Comparison of ENCODE assay signal across 27 cellular contexts in the genomic region with DNA sequence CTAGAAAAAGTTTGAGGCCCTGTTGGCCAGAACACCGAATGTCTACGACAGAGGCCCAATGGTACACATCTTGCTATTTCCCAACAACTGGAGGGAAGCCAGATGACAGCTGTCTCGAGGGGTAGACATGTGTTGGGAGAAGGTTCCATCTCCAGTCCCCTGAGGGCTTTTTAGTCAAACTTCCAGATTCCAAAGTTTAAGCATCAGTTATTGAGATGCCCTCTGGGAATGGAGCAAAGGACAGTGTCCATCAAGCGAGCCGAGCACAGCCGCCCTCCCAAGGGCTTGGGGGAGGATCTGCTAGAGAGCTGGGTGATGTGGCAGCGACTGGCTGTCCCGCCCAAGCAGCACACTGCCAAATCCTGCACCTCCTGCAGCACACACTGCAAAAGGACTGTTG.
DNase-seq lines count a peak whose midpoint lies in the region; ATAC-seq and TF ChIP-seq lines count a peak whose summit lies in the region.
"Had no signal": no experiment of that assay in that cellular context is flagged by ENCODE, and none has a peak within 500 bp of the region (broad histone marks: within the 10 kb centered on the region; RNA-seq: fewer than 3 reads in every experiment).

No MANE protein-coding gene starts in this region.

- H3F3A ChIP-seq in PC-3 (ENCODE audit: low read length, unreplicated experiment), result no peaks in the 10 kb centered on the region

- H3K36me3 ChIP-seq in PC-3 (ENCODE audit: low read depth, low read length), result no peaks in the 10 kb centered on the region
- H3K36me3 ChIP-seq in Caco-2 (ENCODE audit: control insufficient read depth, insufficient read depth, low read length), result no peaks in the 10 kb centered on the region
- H3K36me3 ChIP-seq: Peyer's patch, sigmoid colon, transverse colon had no signal

- H4K20me1 ChIP-seq in PC-3 (ENCODE audit: low read length), result no peaks in the 10 kb centered on the region

- H3K36me3 Mint-ChIP-seq in Caco-2 (ENCODE audit: insufficient read depth, unreplicated experiment), result no peaks in the 10 kb centered on the region

- no peak overlapping the region for H3K9ac ChIP-seq in PC-3 (ENCODE audit: low read length)

- H2AFZ ChIP-seq in PC-3 (ENCODE audit: low read length), result no peak overlapping the region

- no peaks in the 10 kb centered on the region for H3K4me1 Mint-ChIP-seq in Caco-2 (ENCODE audit: low read depth, unreplicated experiment)
- H3K4me1 Mint-ChIP-seq: activated CD4-positive, alpha-beta memory T cell treated with anti-CD3 and anti-CD28 coated beads, Interleukin-2, amount 10 ng/mL, durations not matched to agents 7 days and 5 days had no signal

- H3K4me1 ChIP-seq in PC-3 (ENCODE audit: insufficient read depth, low read length) (no peaks in the 10 kb centered on the region), Caco-2 (no peaks in the 10 kb centered on the region)
- H3K4me1 ChIP-seq: Peyer's patch, sigmoid colon, transverse colon had no signal

- H3K27me3 Mint-ChIP-seq in Caco-2 (ENCODE audit: insufficient read depth, unreplicated experiment), result peaks cover 7% of the 10 kb centered on the region
- H3K27me3 Mint-ChIP-seq: activated CD4-positive, alpha-beta memory T cell treated with anti-CD3 and anti-CD28 coated beads, Interleukin-2, amount 10 ng/mL, durations not matched to agents 7 days and 5 days had no signal

- no peak overlapping the region for H3K27ac Mint-ChIP-seq in Caco-2 (ENCODE audit: unreplicated experiment)
- H3K27ac Mint-ChIP-seq: activated CD4-positive, alpha-beta memory T cell treated with anti-CD3 and anti-CD28 coated beads, Interleukin-2, amount 10 ng/mL, durations not matched to agents 7 days and 5 days; activated T-helper 1 cell treated with anti-CD3 and anti-CD28 coated beads, Interleukin-12 subunit alpha, Interleukin-12 subunit beta, Interleukin-2, Interleukin-4 antibody, amounts not matched to agents 30 ng/mL and 10 ng/mL and 1 ng/mL, durations not matched to agents 14 hours and 24 hours and 36 hours; effector memory CD8-positive, alpha-beta T cell had no signal

- POLR2A ChIA-PET in PC-3 (lab: Charles Lee; ENCODE audit: unreplicated experiment), result no interaction called here
- POLR2A ChIA-PET in Caco-2 (lab: Charles Lee), result no interaction called here

- no peak overlapping the region for H3K4me3 Mint-ChIP-seq in Caco-2 (ENCODE audit: unreplicated experiment)
- H3K4me3 Mint-ChIP-seq: activated CD4-positive, alpha-beta memory T cell treated with anti-CD3 and anti-CD28 coated beads, Interleukin-2, amount 10 ng/mL, durations not matched to agents 7 days and 5 days; activated T-helper 1 cell treated with anti-CD3 and anti-CD28 coated beads, Interleukin-12 subunit alpha, Interleukin-12 subunit beta, Interleukin-2, Interleukin-4 antibody, amounts not matched to agents 30 ng/mL and 10 ng/mL and 1 ng/mL, durations not matched to agents 14 hours and 24 hours and 36 hours; CD14-positive monocyte; effector memory CD8-positive, alpha-beta T cell had no signal

- H3K9me3 Mint-ChIP-seq in Caco-2 (ENCODE audit: unreplicated experiment), result no peaks in the 10 kb centered on the region
- H3K9me3 Mint-ChIP-seq: activated CD4-positive, alpha-beta memory T cell treated with anti-CD3 and anti-CD28 coated beads, Interleukin-2, amount 10 ng/mL, durations not matched to agents 7 days and 5 days; activated T-helper 1 cell treated with anti-CD3 and anti-CD28 coated beads, Interleukin-12 subunit alpha, Interleukin-12 subunit beta, Interleukin-2, Interleukin-4 antibody, amounts not matched to agents 30 ng/mL and 10 ng/mL and 1 ng/mL, durations not matched to agents 14 hours and 24 hours and 36 hours; effector memory CD8-positive, alpha-beta T cell had no signal

- H3K27ac ChIP-seq in PC-3 (ENCODE audit: low read length), result no peak overlapping the region
- H3K27ac ChIP-seq: Peyer's patch, sigmoid colon, transverse colon had no signal

- no peak overlapping the region for H3K4me3 ChIP-seq in PC-3 (ENCODE audit: low read length)
- no peak overlapping the region for H3K4me3 ChIP-seq in foreskin fibroblast (ENCODE audit: low read depth in 1 of 2, low read length in 2 of 2)
- no peak overlapping the region for H3K4me3 ChIP-seq in Caco-2 (ENCODE audit: low read depth, low read length)
- H3K4me3 ChIP-seq: Peyer's patch, sigmoid colon, transverse colon had no signal

- H3K27me3 ChIP-seq in PC-3 (ENCODE audit: low read length) (no peaks in the 10 kb centered on the region), Caco-2 (replicated peaks; ENCODE audit: control insufficient read depth, insufficient read depth, low read length) (no peaks in the 10 kb centered on the region)
- H3K27me3 ChIP-seq: Peyer's patch, sigmoid colon, transverse colon had no signal

- CTCF ChIA-PET in PC-3 (lab: Charles Lee) (no interaction called here), Caco-2 (lab: Charles Lee) (no interaction called here)

- intact Hi-C loops in PC-3 (cut with micrococcal nuclease), result no loop called here
- intact Hi-C loops in sciatic nerve (cut with DNase I), result no loop called here
- intact Hi-C loops in Caco-2 (cut with micrococcal nuclease; ENCODE audit: unreplicated experiment), result no loop called here

- no peak for ATAC-seq in PC-3
- peak; percentile 49 for ATAC-seq in sciatic nerve
- ATAC-seq: effector memory CD8-positive, alpha-beta T cell; esophagus mucosa had no signal

- TF ChIP-seq CTCF in PC-3 (conservative IDR thresholded peaks at IDR 0.05; ENCODE audit: low read depth, low read length) (no peak), foreskin fibroblast (IDR thresholded peaks at IDR 0.05; ENCODE audit: low read depth, low read length) (no peak), Caco-2 (IDR thresholded peaks at IDR 0.05; ENCODE audit: insufficient read depth in 1 of 2, low read depth in 1 of 2, low read length in 1 of 2, severe bottlenecking in 1 of 2, unreplicated experiment in 1 of 2) (no peak)

- DNase-seq in ELR (ENCODE audit: low read depth) (peak; percentile 4), PC-3 (peak; percentile 4), foreskin fibroblast (peak; percentile 59 to 85), sciatic nerve (ENCODE audit: low spot score) (no peak), A172 (ENCODE audit: low spot score) (no peak), Caco-2 (no peak), NK-92 (lab: John Stamatoyannopoulos, UW; ENCODE audit: unreplicated experiment) (no peak)
- DNase-seq: activated CD4-positive, alpha-beta memory T cell treated with anti-CD3 and anti-CD28 coated beads, Interleukin-2, amount 10 ng/mL, durations not matched to agents 7 days and 5 days; activated CD8-positive, alpha-beta memory T cell treated with anti-CD3 and anti-CD28 coated beads, Interleukin-2, amount 50 U/mL, for 4 hours; activated naive CD4-positive, alpha-beta T cell treated with Interleukin-2 at 50 U/mL for 16 hours; central memory CD4-positive, alpha-beta T cell; cortex of kidney; effector memory CD8-positive, alpha-beta T cell; HCEC 1CT; hypothalamus; KG1; NCI-H226; NCI-H748 treated with DMSO at 0.1 percent for 48 hours; Peyer's patch; posterior cingulate gyrus; sigmoid colon; stimulated activated CD4-positive, alpha-beta T cell treated with anti-CD3 and anti-CD28 coated beads, Interleukin-4, amount 100 ng/mL, for 4 hours; T-helper 9 cell; transverse colon had no signal

- BruUV-seq in PC-3 (replicated peaks; lab: Mats Ljungman, UMichigan) (no TSS peak), Caco-2 (replicated peaks; lab: Mats Ljungman, UMichigan) (no TSS peak)

- H3K9me3 ChIP-seq in PC-3 (ENCODE audit: low read length) (no peaks in the 10 kb centered on the region), Caco-2 (no peaks in the 10 kb centered on the region)
- H3K9me3 ChIP-seq: Peyer's patch, sigmoid colon, transverse colon had no signal

- H3K4me2 ChIP-seq in PC-3 (ENCODE audit: low read length), result no peak overlapping the region

- H3K79me2 ChIP-seq in PC-3 (ENCODE audit: low read length), result no peaks in the 10 kb centered on the region

- H3K9me2 ChIP-seq in PC-3 (replicated peaks; ENCODE audit: low read length), result no peaks in the 10 kb centered on the region

Comparison
In these comparisons a context has a peak if more than half of its experiments do, and no peak if none do; other contexts are left out.
1. DNase-seq: peak in ELR (single experiment), PC-3 (single experiment) and foreskin fibroblast (2 of 2); none in sciatic nerve (single experiment), A172 (single experiment), Caco-2 (0 of 2) and NK-92 (single experiment).